23 cellular contexts compared by ENCODE assay signal in genomic region chr3:24019585-24019984, GRCh38.
DNase-seq lines count a peak whose midpoint lies in the region; ATAC-seq and TF ChIP-seq lines count a peak whose summit lies in the region.
"Had no signal": no experiment of that assay in that cellular context is flagged by ENCODE, and none has a peak within 500 bp of the region (broad histone marks: within the 10 kb centered on the region; RNA-seq: fewer than 3 reads in every experiment).

No MANE protein-coding gene starts in this region.

- no peak overlapping the region for H2AK5ac ChIP-seq in IMR-90 (ENCODE audit: low read depth, low read length)

- in situ Hi-C loops in IMR-90 (cut with MboI; ENCODE audit: low sequenced_read_pairs): no loop called here
- in situ Hi-C loops in mammary epithelial cell (cut with MboI; ENCODE audit: low sequenced_read_pairs in 2 of 2): loop anchor here in 1 of 2 donors (25.0 kb wide), 2 partner anchors 218 to 668 kb away; no protein-coding TSS in a partner anchor

- TF ChIP-seq POLR2A in IMR-90 (IDR thresholded peaks at IDR 0.05; ENCODE audit: low read depth, low read length): no peak
- TF ChIP-seq POLR2A in suprapubic skin (IDR thresholded peaks at IDR 0.05): no peak

- H2AFZ ChIP-seq in IMR-90 (replicated peaks; ENCODE audit: low read length, poor library complexity): peak overlapping the region; percentile 14
- H2AFZ ChIP-seq in mammary epithelial cell (ENCODE audit: low read depth, low read length): peak overlapping the region; percentile 92

- DNase-seq in IMR-90 (no peak), mammary epithelial cell (no peak), foreskin keratinocyte (no peak), suprapubic skin (ENCODE audit: low spot score in 2 of 2) (no peak), C1 segment of cervical spinal cord (lab: John Stamatoyannopoulos, UW) (no peak)
- DNase-seq: AML-193; Caco-2; CD8-positive, alpha-beta T cell; DMS79 treated with DMSO at 0.1 percent for 48 hours; GF-D8; KBM-7; MM.1S; NCI-H2029; NCI-H774; PC-3; SJCRH30 had no signal

- no peak overlapping the region for H3K4me3 ChIP-seq in IMR-90 (ENCODE audit: insufficient read depth, low read depth, low read length)
- no peak overlapping the region for H3K4me3 ChIP-seq in mammary epithelial cell (replicated peaks in 1 of 3; ENCODE audit: insufficient read depth in 1 of 3, low read depth in 2 of 3, low read length in 3 of 3)
- no peak overlapping the region for H3K4me3 ChIP-seq in suprapubic skin
- H3K4me3 ChIP-seq: A549; BLaER1 treated with 17β-estradiol and CSF1 and Interleukin-3, amounts not matched to agents 10 nM and 100 nM; HAP-1; SJCRH30 had no signal

- CTCF ChIA-PET in IMR-90 (lab: Yijun Ruan, JAX): no interaction called here
- CTCF ChIA-PET in mammary epithelial cell (lab: Charles Lee; ENCODE audit: low non-redundant PET): interaction anchor here (0.5 kb wide), 1 partner anchor 58 kb away, joined by 3 read pairs; no protein-coding TSS in a partner anchor

- no peak for TF ChIP-seq EP300 in suprapubic skin (IDR thresholded peaks at IDR 0.05)

- no peak overlapping the region for H3K56ac ChIP-seq in IMR-90 (ENCODE audit: extremely low read depth, insufficient read depth, low read length)

- TF ChIP-seq CTCF in IMR-90 (conservative IDR thresholded peaks at IDR 0.05; ENCODE audit: low read depth, low read length) (no peak), mammary epithelial cell (conservative IDR thresholded peaks at IDR 0.05 in 1 of 2, IDR thresholded peaks at IDR 0.05 in 1 of 2; ENCODE audit: extremely low read depth in 1 of 2, insufficient read depth in 1 of 2, low read depth in 1 of 2, low read length in 2 of 2) (no peak), foreskin keratinocyte (conservative IDR thresholded peaks at IDR 0.05) (no peak), suprapubic skin (IDR thresholded peaks at IDR 0.05) (no peak)

- intact Hi-C loops in IMR-90 (cut with micrococcal nuclease) (no loop called here), mammary epithelial cell (cut with micrococcal nuclease) (no loop called here)

- dilution Hi-C loops in IMR-90 (cut with HindIII; ENCODE audit: low sequenced_read_pairs, unreplicated experiment): no loop called here
- dilution Hi-C loops in mammary epithelial cell (cut with HindIII; ENCODE audit: low sequenced_read_pairs): no loop called here

- no peak overlapping the region for H3K4me2 ChIP-seq in IMR-90 (ENCODE audit: low read depth, low read length)
- peak overlapping the region; percentile 84 for H3K4me2 ChIP-seq in mammary epithelial cell (ENCODE audit: insufficient read depth, low read depth, low read length)
- H3K4me2 ChIP-seq: A549; BLaER1 treated with 17β-estradiol and CSF1 and Interleukin-3, amounts not matched to agents 10 nM and 100 nM had no signal

- POLR2A ChIA-PET in IMR-90 (lab: Charles Lee; ENCODE audit: unreplicated experiment): no interaction called here

- no peak overlapping the region for H4K5ac ChIP-seq in IMR-90 (ENCODE audit: low read depth, low read length)

- no peak overlapping the region for H3K18ac ChIP-seq in IMR-90 (ENCODE audit: low read depth, low read length)

- H3K9me3 ChIP-seq in IMR-90 (ENCODE audit: control insufficient read depth, insufficient read depth, low read length) (no peaks in the 10 kb centered on the region), mammary epithelial cell (replicated peaks; ENCODE audit: insufficient read depth, low read length) (no peaks in the 10 kb centered on the region), suprapubic skin (no peaks in the 10 kb centered on the region)
- H3K9me3 ChIP-seq: A549, Caco-2, HAP-1, SJCRH30 had no signal

- H3K4me1 ChIP-seq in IMR-90 (ENCODE audit: control insufficient read depth, insufficient read depth, low read length) (no peaks in the 10 kb centered on the region), mammary epithelial cell (ENCODE audit: insufficient read depth, low read length) (peaks cover 7% of the 10 kb centered on the region), foreskin keratinocyte (peaks cover 8% of the 10 kb centered on the region), suprapubic skin (peaks cover 23% of the 10 kb centered on the region)
- H3K4me1 ChIP-seq: A549, Caco-2, HAP-1 had no signal

- H4K8ac ChIP-seq in IMR-90 (ENCODE audit: low read depth in 2 of 2, low read length in 2 of 2): no peak overlapping the region

- H3K9ac ChIP-seq in IMR-90 (ENCODE audit: low read depth, low read length) (no peak overlapping the region), mammary epithelial cell (ENCODE audit: insufficient read depth, low read length) (no peak overlapping the region)
- H3K9ac ChIP-seq: BLaER1 treated with 17β-estradiol and CSF1 and Interleukin-3, amounts not matched to agents 10 nM and 100 nM had no signal

- H3K9me1 ChIP-seq in IMR-90 (ENCODE audit: insufficient read depth, low read length): no peaks in the 10 kb centered on the region; the same call in 1 of the 2 replicates

- no peak overlapping the region for H3K4ac ChIP-seq in IMR-90 (ENCODE audit: low read depth, low read length)

- no peaks in the 10 kb centered on the region for H3K79me1 ChIP-seq in IMR-90 (ENCODE audit: low read depth in 1 of 2, low read length in 2 of 2)

- WGBS in IMR-90 (ENCODE audit: extremely low coverage in 2 of 2, insufficient read length in 1 of 2), 2 experiments: no CpG with 5 or more reads among the region's 4 CpGs
- WGBS in mammary epithelial cell (ENCODE audit: low coverage, missing lambda C conversion rate): 50% methylated on average over 2 of the region's 4 CpGs
- 72% methylated on average over 3 of the region's 4 CpGs for WGBS in suprapubic skin

- H2BK120ac ChIP-seq in IMR-90 (ENCODE audit: low read depth, low read length): no peak overlapping the region

- TF ChIP-seq RAD21 in IMR-90 (IDR thresholded peaks at IDR 0.05; ENCODE audit: low read length): no peak

- H3K27me3 ChIP-seq in IMR-90 (ENCODE audit: control insufficient read depth, insufficient read depth, low read length) (no peaks in the 10 kb centered on the region), mammary epithelial cell (ENCODE audit: insufficient read depth, low read length) (no peaks in the 10 kb centered on the region), foreskin keratinocyte (no peaks in the 10 kb centered on the region), suprapubic skin (no peaks in the 10 kb centered on the region)
- H3K27me3 ChIP-seq: BLaER1 treated with 17β-estradiol and CSF1 and Interleukin-3, amounts not matched to agents 10 nM and 100 nM; SJCRH30 had no signal

- ATAC-seq in IMR-90 (ENCODE audit: low read depth): no peak
- peak; percentile 42 for ATAC-seq in foreskin keratinocyte
- ATAC-seq in HG03354 (IDR thresholded peaks at IDR 0.05; ENCODE audit: poor library complexity, severe bottlenecking, unreplicated experiment): no peak
- no peak for ATAC-seq in GM18867 (IDR thresholded peaks at IDR 0.05; ENCODE audit: unreplicated experiment)
- ATAC-seq: CD8-positive, alpha-beta T cell; PC-3; Right ventricle myocardium inferior; SK-N-SH treated with all-trans-retinoic acid at 6 μM for 48 hours had no signal

- H4K20me1 ChIP-seq in IMR-90 (ENCODE audit: insufficient read depth, low read length) (no peaks in the 10 kb centered on the region), mammary epithelial cell (ENCODE audit: insufficient read depth, low read length) (no peaks in the 10 kb centered on the region)
- H4K20me1 ChIP-seq: BLaER1 treated with 17β-estradiol and CSF1 and Interleukin-3, amounts not matched to agents 10 nM and 100 nM had no signal

- no peak overlapping the region for H2AK9ac ChIP-seq in IMR-90 (replicated peaks; ENCODE audit: low read depth, low read length, poor library complexity)

- H4K91ac ChIP-seq in IMR-90 (ENCODE audit: insufficient read depth, low read depth, low read length): no peak overlapping the region

- no peak overlapping the region for H2BK20ac ChIP-seq in IMR-90 (ENCODE audit: low read depth, low read length)

- H3K36me3 ChIP-seq in IMR-90 (ENCODE audit: control insufficient read depth, insufficient read depth, low read length) (no peaks in the 10 kb centered on the region), mammary epithelial cell (ENCODE audit: insufficient read depth, low read length) (no peaks in the 10 kb centered on the region), suprapubic skin (no peaks in the 10 kb centered on the region)
- H3K36me3 ChIP-seq: BLaER1 treated with 17β-estradiol and CSF1 and Interleukin-3, amounts not matched to agents 10 nM and 100 nM; HAP-1; SJCRH30 had no signal

- H3K79me2 ChIP-seq in mammary epithelial cell (ENCODE audit: insufficient read depth, low read length): no peaks in the 10 kb centered on the region

- H3K27ac ChIP-seq in IMR-90 (ENCODE audit: insufficient read depth, low read length) (no peak overlapping the region), mammary epithelial cell (ENCODE audit: insufficient read depth, low read depth, low read length) (peak overlapping the region; percentile 29), foreskin keratinocyte (no peak overlapping the region), suprapubic skin (peak overlapping the region; percentile 87)
- H3K27ac ChIP-seq: A549; BLaER1 treated with 17β-estradiol and CSF1 and Interleukin-3, amounts not matched to agents 10 nM and 100 nM; SJCRH30 had no signal

- no peak overlapping the region for H3K14ac ChIP-seq in IMR-90 (replicated peaks; ENCODE audit: low read depth, low read length)

- no peak overlapping the region for H2BK5ac ChIP-seq in IMR-90 (ENCODE audit: low read depth, low read length, poor library complexity, severe bottlenecking)

- H2BK15ac ChIP-seq in IMR-90 (ENCODE audit: low read depth, low read length): no peak overlapping the region

- BruUV-seq in IMR-90 (replicated peaks; lab: Mats Ljungman, UMichigan) (no TSS peak), mammary epithelial cell (replicated peaks; lab: Mats Ljungman, UMichigan) (no TSS peak)

- no peak overlapping the region for H3K23ac ChIP-seq in IMR-90 (ENCODE audit: low read depth, low read length)

TF ChIP-seq in IMR-90, 13 proteins besides CTCF, POLR2A, EP300 and RAD21:
- no peak for TF ChIP-seq MAZ (IDR thresholded peaks at IDR 0.05; ENCODE audit: borderline replicate concordance, low read depth, low read length)
- no peak for TF ChIP-seq RCOR1 (IDR thresholded peaks at IDR 0.05; ENCODE audit: insufficient replicate concordance, low read length)
- no peak for TF ChIP-seq BHLHE40 (IDR thresholded peaks at IDR 0.05; ENCODE audit: low read depth, low read length)
- TF ChIP-seq SMC3 (IDR thresholded peaks at IDR 0.05; ENCODE audit: low read depth, low read length): no peak

Comparison
In these comparisons a context has a peak if more than half of its experiments do, and no peak if none do; other contexts are left out.
1. H3K27ac ChIP-seq: peak in mammary epithelial cell (single experiment) and suprapubic skin (single experiment); none in IMR-90 (single experiment) and foreskin keratinocyte (single experiment).